1 cellular context compared by ENCODE assay signal in genomic region chr12:124527861-124528561, GRCh38.
TF ChIP-seq lines count a peak whose summit lies in the region.

No MANE protein-coding gene starts in this region.

TF ChIP-seq in GM23338, 12 proteins besides CTCF, POLR2A, EP300 and RAD21 (continued from another document):
- TF ChIP-seq ZNF462 (CRISPR knock-in tag; IDR thresholded peaks at IDR 0.05) (no peak), POLR2AphosphoS5 (IDR thresholded peaks at IDR 0.05; ENCODE audit: low read depth) (no peak), EZH2phosphoT487 (IDR thresholded peaks at IDR 0.05; ENCODE audit: unreplicated experiment) (no peak), STAT1 (IDR thresholded peaks at IDR 0.05; ENCODE audit: unreplicated experiment) (no peak), NANOG (IDR thresholded peaks at IDR 0.05; ENCODE audit: borderline replicate concordance) (no peak), CREB1 (CRISPR knock-in tag; IDR thresholded peaks at IDR 0.05; ENCODE audit: low read depth) (no peak), JUNB (IDR thresholded peaks at IDR 0.05; ENCODE audit: unreplicated experiment) (no peak)
